Comparison of ENCODE assay signal across 14 cellular contexts in the genomic region with DNA sequence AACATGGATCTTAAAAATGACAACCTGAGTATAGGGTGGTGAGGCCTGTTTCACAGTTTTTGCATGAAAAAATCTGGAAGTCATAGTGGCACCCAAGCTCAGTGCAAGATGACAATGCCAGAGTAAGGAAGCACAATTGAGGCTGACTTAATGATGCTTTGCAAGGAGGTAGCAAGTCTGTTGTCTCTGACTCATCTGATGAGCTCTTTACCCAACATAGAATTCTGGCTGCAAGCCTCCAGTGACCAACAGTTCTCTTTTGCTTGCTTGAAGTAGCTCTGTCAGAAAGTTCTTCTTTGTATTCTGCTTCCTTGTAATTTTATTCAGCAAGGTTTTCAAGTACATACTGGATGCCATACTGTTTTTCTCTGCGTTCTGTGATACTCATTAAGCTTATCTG.
DNase-seq lines count a peak whose midpoint lies in the region; ATAC-seq and TF ChIP-seq lines count a peak whose summit lies in the region.
"Had no signal": no experiment of that assay in that cellular context is flagged by ENCODE, and none has a peak within 500 bp of the region (broad histone marks: within the 10 kb centered on the region; RNA-seq: fewer than 3 reads in every experiment).

No MANE protein-coding gene starts in this region.

- POLR2A ChIA-PET in HCT116 (lab: Charles Lee) = no interaction called here

- no peak for TF ChIP-seq CTCF in HCT116 (IDR thresholded peaks at IDR 0.05 in 2 of 3, conservative IDR thresholded peaks at IDR 0.05 in 1 of 3; ENCODE audit: borderline replicate concordance in 1 of 3, insufficient read depth in 1 of 3, low read depth in 2 of 3, low read length in 2 of 3)
- no peak for TF ChIP-seq CTCF in brain microvascular endothelial cell (IDR thresholded peaks at IDR 0.05; ENCODE audit: low read depth, low read length, missing control alignments)
- TF ChIP-seq CTCF in hepatocyte (IDR thresholded peaks at IDR 0.05; ENCODE audit: poor library complexity) = no peak
- TF ChIP-seq CTCF in transverse colon (IDR thresholded peaks at IDR 0.05) = no peak

- H3K4me2 ChIP-seq in HCT116 (ENCODE audit: low read length) (peak overlapping the region; percentile 49), hepatocyte (no peak overlapping the region)

- TF ChIP-seq EP300 in transverse colon (IDR thresholded peaks at IDR 0.05; ENCODE audit: low read depth) = no peak

- CTCF ChIA-PET in HCT116 (lab: Charles Lee) = interaction anchor here (2.4 kb wide), 1 partner anchor 15 kb away, joined by 8 read pairs; no protein-coding TSS in a partner anchor

- ATAC-seq in HCT116 = 0 out of 2 replicates have a peak, but pooled peaks have one; percentile 12
- ATAC-seq: activated T-helper 17 cell treated with anti-CD3 and anti-CD28 coated beads, Interleukin-2, amount 50 U/mL, for 72 hours had no signal

- DNase-seq in HCT116 (ENCODE audit: low read depth, low spot score) (no peak), brain microvascular endothelial cell (peak; percentile 29), hepatocyte (ENCODE audit: low spot score) (no peak), transverse colon (no peak), NCI-H2171 treated with DMSO at 0.1 percent for 48 hours (lab: John Stamatoyannopoulos, UW) (no peak), NCI-H2029 treated with DMSO at 0.1 percent for 48 hours (lab: John Stamatoyannopoulos, UW) (no peak)
- no peak for DNase-seq in stimulated activated CD4-positive, alpha-beta T cell treated with anti-CD3 and anti-CD28 coated beads, Interleukin-4, amount 100 ng/mL, for 1 hour
- DNase-seq: activated CD4-positive, alpha-beta T cell treated with anti-CD3 and anti-CD28 coated beads, Interleukin-2, amount 50 U/mL, for 1 hour; Kasumi-1; left ventricle myocardium inferior; NCI-H1092; NCI-H2081; NCI-H446 had no signal

- no peaks in the 10 kb centered on the region for H3K9me3 ChIP-seq in HCT116 (ENCODE audit: control insufficient read depth in 1 of 2, insufficient read depth in 1 of 2, low read depth in 1 of 2, low read length in 2 of 2)
- no peaks in the 10 kb centered on the region for H3K9me3 ChIP-seq in hepatocyte (ENCODE audit: low read depth)
- no peaks in the 10 kb centered on the region for H3K9me3 ChIP-seq in transverse colon
- H3K9me3 ChIP-seq: left ventricle myocardium inferior had no signal

- H3K79me2 ChIP-seq in HCT116 (ENCODE audit: insufficient read depth, low read length) (no peaks in the 10 kb centered on the region), hepatocyte (no peaks in the 10 kb centered on the region)

- WGBS in hepatocyte (ENCODE audit: low lambda C conversion rate, missing lambda C conversion rate) = 77% methylated on average over 1 of the region's 1 CpG
- WGBS in transverse colon (ENCODE audit: low coverage in 1 of 2), 2 donors = 40 to 43% methylated on average over 1 of the region's 1 CpG

- RAD21 ChIA-PET in HCT116 (lab: Charles Lee; ENCODE audit: low non-redundant PET in 1 of 2, low total read pairs in 2 of 2, uncharacterized antibody in 2 of 2, unreplicated experiment in 2 of 2) = no interaction called here

- H2AFZ ChIP-seq in HCT116 (ENCODE audit: low read depth, low read length, poor library complexity, severe bottlenecking) = no peak overlapping the region
- no peak overlapping the region for H2AFZ ChIP-seq in hepatocyte

- TF ChIP-seq POLR2A in HCT116 (IDR thresholded peaks at IDR 0.05; ENCODE audit: borderline replicate concordance, extremely low read depth, insufficient read depth, insufficient read length) = no peak
- TF ChIP-seq POLR2A in transverse colon (IDR thresholded peaks at IDR 0.05) = no peak

- H3K4me1 ChIP-seq in HCT116 (ENCODE audit: control insufficient read depth in 1 of 2, insufficient read depth in 2 of 2, low read length in 2 of 2) = peaks cover 3 to 31% of the 10 kb centered on the region in 2 experiments; a peak in 3 of 4 replicates
- H3K4me1 ChIP-seq in hepatocyte (ENCODE audit: insufficient read depth) = peaks cover 40% of the 10 kb centered on the region
- H3K4me1 ChIP-seq in transverse colon = peaks cover 8 to 44% (median 32%) of the 10 kb centered on the region in 4 donors
- H3K4me1 ChIP-seq: left ventricle myocardium inferior had no signal

- intact Hi-C loops in HCT116 (cut with micrococcal nuclease) = no loop called here
- intact Hi-C loops in transverse colon (cut with DNase I; ENCODE audit: low total_unique reads) = loop anchor here (5.0 kb wide), 1 partner anchor 1518 kb away; no protein-coding TSS in a partner anchor

- H3K27me3 ChIP-seq in HCT116 (ENCODE audit: insufficient read depth, low read length) = no peaks in the 10 kb centered on the region
- peaks cover 7% of the 10 kb centered on the region for H3K27me3 ChIP-seq in brain microvascular endothelial cell (replicated peaks)
- no peaks in the 10 kb centered on the region for H3K27me3 ChIP-seq in hepatocyte
- H3K27me3 ChIP-seq in transverse colon = peaks cover 2% of the 10 kb centered on the region

- H3K9me2 ChIP-seq in HCT116 (ENCODE audit: insufficient read depth) = no peaks in the 10 kb centered on the region
- no peaks in the 10 kb centered on the region for H3K9me2 ChIP-seq in hepatocyte (replicated peaks; ENCODE audit: insufficient read depth)

- no peak overlapping the region for H3K4me3 ChIP-seq in HCT116 (replicated peaks in 1 of 2; ENCODE audit: low read depth in 1 of 2, low read length in 2 of 2)
- H3K4me3 ChIP-seq in brain microvascular endothelial cell (ENCODE audit: low read depth, low read length) = no peak overlapping the region
- H3K4me3 ChIP-seq in hepatocyte = no peak overlapping the region
- no peak overlapping the region for H3K4me3 ChIP-seq in transverse colon
- H3K4me3 ChIP-seq: left ventricle myocardium inferior had no signal

- no peak overlapping the region for H3K27ac ChIP-seq in HCT116 (ENCODE audit: low read depth, low read length)
- no peak overlapping the region for H3K27ac ChIP-seq in brain microvascular endothelial cell
- peak overlapping the region; percentile 57 for H3K27ac ChIP-seq in hepatocyte
- peak overlapping the region; percentile 66 to 74 (median 73) for H3K27ac ChIP-seq in transverse colon
- H3K27ac ChIP-seq: left ventricle myocardium inferior had no signal

- H3K36me3 ChIP-seq in HCT116 (ENCODE audit: control insufficient read depth in 1 of 2, insufficient read depth in 2 of 2, low read length in 2 of 2) = no peaks in the 10 kb centered on the region
- H3K36me3 ChIP-seq in brain microvascular endothelial cell (replicated peaks) = no peaks in the 10 kb centered on the region
- H3K36me3 ChIP-seq in hepatocyte (replicated peaks; ENCODE audit: insufficient read depth, low read depth) = no peaks in the 10 kb centered on the region
- no peaks in the 10 kb centered on the region for H3K36me3 ChIP-seq in transverse colon
- H3K36me3 ChIP-seq: left ventricle myocardium inferior had no signal

- TF ChIP-seq RAD21 in HCT116 (IDR thresholded peaks at IDR 0.05; ENCODE audit: low read depth) = no peak

- in situ Hi-C loops in brain microvascular endothelial cell (cut with HindIII; ENCODE audit: low pct_ligation_motif_present, low sequenced_read_pairs) = no loop called here
- in situ Hi-C loops in transverse colon (cut with MboI; ENCODE audit: low pct_ligation_motif_present in 1 of 4, low pct_unique_long_range_greater_than_20kb in 1 of 4, low sequenced_read_pairs in 3 of 4) = no loop called here

- no peaks in the 10 kb centered on the region for H4K20me1 ChIP-seq in HCT116 (ENCODE audit: insufficient read depth)
- H4K20me1 ChIP-seq in hepatocyte (ENCODE audit: insufficient read depth, poor library complexity, severe bottlenecking) = no peaks in the 10 kb centered on the region

- BruUV-seq in HCT116 (replicated peaks; lab: Mats Ljungman, UMichigan) = no TSS peak

- H3K9ac ChIP-seq in HCT116 (ENCODE audit: low read length) = no peak overlapping the region

TF ChIP-seq in HCT116, 20 proteins besides CTCF, POLR2A, EP300 and RAD21:
- TF ChIP-seq ZFX (IDR thresholded peaks at IDR 0.05) (no peak), SP1 (IDR thresholded peaks at IDR 0.05; ENCODE audit: low read depth) (no peak), YY1 (IDR thresholded peaks at IDR 0.05; ENCODE audit: extremely low read depth, insufficient replicate concordance, low read depth, low read length) (no peak), EZH2phosphoT487 (IDR thresholded peaks at IDR 0.05; ENCODE audit: borderline replicate concordance) (no peak), CBX3 (IDR thresholded peaks at IDR 0.05; ENCODE audit: low read depth) (no peak), SIN3A (IDR thresholded peaks at IDR 0.05; ENCODE audit: low read depth) (no peak), ZNF274 (IDR thresholded peaks at IDR 0.05; ENCODE audit: low read depth, low read length) (no peak), EZH2 (IDR thresholded peaks at IDR 0.05) (no peak), POLR2AphosphoS5 (IDR thresholded peaks at IDR 0.05; ENCODE audit: low read depth, low read length) (no peak)
- TF ChIP-seq, protein P1, sequence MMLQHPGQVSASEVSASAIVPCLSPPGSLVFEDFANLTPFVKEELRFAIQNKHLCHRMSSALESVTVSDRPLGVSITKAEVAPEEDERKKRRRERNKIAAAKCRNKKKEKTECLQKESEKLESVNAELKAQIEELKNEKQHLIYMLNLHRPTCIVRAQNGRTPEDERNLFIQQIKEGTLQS (IDR thresholded peaks at IDR 0.05) = no peak

Comparison
In these comparisons a context has a peak if more than half of its experiments do, and no peak if none do; other contexts are left out.
1. H3K27ac ChIP-seq: peak in hepatocyte (single experiment) and transverse colon (4 of 4); none in HCT116 (single experiment) and brain microvascular endothelial cell (single experiment).